ENCODE assay signal across 1 cellular context in the genomic region with DNA sequence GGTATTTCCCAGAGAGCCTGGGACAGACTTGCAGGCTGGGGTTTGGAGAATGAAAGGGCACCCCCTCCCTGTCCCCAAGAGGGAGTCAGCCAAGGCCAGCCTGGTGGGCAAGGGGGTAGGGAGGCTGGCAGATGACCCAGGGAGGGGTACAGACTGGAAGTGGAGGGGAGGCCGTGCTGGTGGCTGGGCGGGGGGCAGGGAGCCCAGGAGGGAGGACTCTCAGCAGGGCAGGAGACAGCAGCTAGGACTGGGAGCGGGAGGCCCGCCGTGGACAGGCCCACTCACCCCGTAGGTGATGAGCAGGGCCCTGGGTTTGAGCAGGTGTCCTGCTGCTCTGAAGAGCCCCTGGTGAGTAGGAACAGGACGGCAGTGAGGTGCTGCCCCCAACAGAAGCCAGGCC.
TF ChIP-seq lines count a peak whose summit lies in the region.

No MANE protein-coding gene starts in this region.

TF ChIP-seq in GM23338, 12 proteins besides CTCF, POLR2A, EP300 and RAD21:
- TF ChIP-seq ZNF462 (CRISPR knock-in tag; IDR thresholded peaks at IDR 0.05) (no peak), CREB1 (CRISPR knock-in tag; IDR thresholded peaks at IDR 0.05; ENCODE audit: low read depth) (no peak), JUNB (IDR thresholded peaks at IDR 0.05; ENCODE audit: unreplicated experiment) (no peak), NANOG (IDR thresholded peaks at IDR 0.05; ENCODE audit: borderline replicate concordance) (no peak), ZNF331 (CRISPR knock-in tag; IDR thresholded peaks at IDR 0.05; ENCODE audit: low read depth) (no peak)
